Comparison of ENCODE assay signal across 9 cellular contexts in the genomic region with DNA sequence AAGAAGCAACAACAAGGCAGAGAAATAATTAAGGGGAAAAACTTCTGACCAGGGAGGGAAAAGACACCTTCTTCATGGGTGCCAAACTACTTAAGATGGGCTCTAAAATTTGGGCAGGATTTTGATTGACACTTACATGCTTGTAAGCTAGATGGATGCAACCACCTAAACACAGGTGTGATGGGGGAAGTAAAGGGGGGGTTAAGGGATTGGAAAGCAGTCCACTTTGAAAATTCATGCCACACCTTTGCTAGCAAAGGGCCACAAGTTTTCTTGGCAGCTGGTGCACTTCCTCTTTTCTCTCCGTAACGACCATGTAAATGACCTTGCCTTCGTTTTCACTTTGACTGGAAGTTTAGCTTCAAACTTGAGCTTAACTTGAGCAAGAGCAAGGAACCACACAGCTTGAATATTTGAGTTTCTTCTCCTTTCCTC. TPM values are rescaled to one million over a fixed set of nuclear protein-coding genes. Genes with fewer than 3 reads are reported as not detected.
DNase-seq lines count a peak whose midpoint lies in the region; ATAC-seq and TF ChIP-seq lines count a peak whose summit lies in the region.
"Had no signal": no experiment of that assay in that cellular context is flagged by ENCODE, and none has a peak within 500 bp of the region (broad histone marks: within the 10 kb centered on the region; RNA-seq: fewer than 3 reads in every experiment).

No MANE protein-coding gene starts in this region.

- H3K36me3 ChIP-seq in heart right ventricle: no peaks in the 10 kb centered on the region

- H3K27ac ChIP-seq in heart right ventricle: peak overlapping the region in 8 of 10 donors; percentile 1 to 91 (median 74)

- peaks cover 7 to 41% (median 21%) of the 10 kb centered on the region in 9 donors for H3K4me1 ChIP-seq in heart right ventricle

- peak overlapping the region in 1 of 10 donors; percentile 13 for H3K4me3 ChIP-seq in heart right ventricle

- H3K9me3 ChIP-seq in heart right ventricle: no peaks in the 10 kb centered on the region

- peak; percentile 79 for DNase-seq in KBM-7
- no peak for DNase-seq in heart right ventricle
- DNase-seq in 8988T: no peak
- no peak for DNase-seq in stimulated activated CD4-positive, alpha-beta T cell treated with anti-CD3 and anti-CD28 coated beads, Interleukin-2, amount 100 ng/mL, for 48 hours
- no peak for DNase-seq in SHP77 treated with DMSO at 0.1 percent for 48 hours (lab: John Stamatoyannopoulos, UW)
- DNase-seq in NCI-H2171 (lab: John Stamatoyannopoulos, UW): no peak

- H3K27me3 ChIP-seq in heart right ventricle: no peaks in the 10 kb centered on the region

- intact Hi-C loops in heart right ventricle (cut with DNase I): no loop called here

- 4 to 13% methylated on average over 3 of the region's 3 CpGs for WGBS in heart right ventricle, 2 donors

- peak; percentile 94 for ATAC-seq in GM18499 (IDR thresholded peaks at IDR 0.05; ENCODE audit: insufficient read depth, unreplicated experiment)
- peak; percentile 97 for ATAC-seq in GM21576 (IDR thresholded peaks at IDR 0.05; ENCODE audit: unreplicated experiment)
- ATAC-seq in heart right ventricle: peak in 4 of 8 donors; percentile 25 to 43 (median 38)
- ATAC-seq: naive thymus-derived CD8-positive, alpha-beta T cell had no signal

- TF ChIP-seq CTCF in heart right ventricle (IDR thresholded peaks at IDR 0.05): no peak

- in situ Hi-C loops in KBM-7 (cut with MboI; ENCODE audit: low pct_unique_long_range_greater_than_20kb, low sequenced_read_pairs): no loop called here

RNA-seq across cellular contexts. Expression of gene PRKAR1A, which starts 14.3 kb away (rescaled TPM):
- total RNA-seq in heart right ventricle: 1,000 to 10,000 TPM in 5 of 10 donors, 100 to 1,000 TPM in 5; 609 to 1,378 (median 974) TPM
- polyA plus RNA-seq in heart right ventricle: 100 to 1,000 TPM; 170 to 489 TPM

RNA-seq across cellular contexts. Expression of gene WIPI1, which starts 40.6 kb away (rescaled TPM):
- total RNA-seq in heart right ventricle: 100 to 1,000 TPM in 7 of 10 donors, 10 to 100 TPM in 3; 58.6 to 201 (median 122) TPM
- polyA plus RNA-seq in heart right ventricle: 10 to 100 TPM; 46.6 to 90.4 TPM
